8 cellular contexts compared by ENCODE assay signal in genomic region chr2:98155291-98155690, GRCh38.
"Had no signal": no experiment of that assay in that cellular context is flagged by ENCODE, and none has a peak within 500 bp of the region (broad histone marks: within the 10 kb centered on the region; RNA-seq: fewer than 3 reads in every experiment).

No MANE protein-coding gene starts in this region.

- H3K9me3 Mint-ChIP-seq: GM23338, H9 had no signal

- H3K4me2 ChIP-seq: GM23338 had no signal

- H3K4me3 Mint-ChIP-seq: GM23338, H9, IgD-negative memory B cell had no signal

- H3K4me3 ChIP-seq: GM23338 had no signal

- FAIRE-seq: H1, H54 had no signal

- H2AFZ ChIP-seq: GM23338 had no signal

- H3K4me1 Mint-ChIP-seq: IgD-negative memory B cell had no signal

- H3K27ac Mint-ChIP-seq: GM23338, H9, IgD-negative memory B cell had no signal

- ATAC-seq: GM23338 had no signal

- H3K27me3 Mint-ChIP-seq: IgD-negative memory B cell had no signal

- DNase-seq: HCEC 1CT, KBM-7 had no signal

- H3K27ac ChIP-seq: HL-60 had no signal
